In genomic region chr12:69720748-69721147, GRCh38 we compare ENCODE assay signal across 20 cellular contexts. TPM values are rescaled to one million over a fixed set of nuclear protein-coding genes. Genes with fewer than 3 reads are reported as not detected.
DNase-seq lines count a peak whose midpoint lies in the region; ATAC-seq, FAIRE-seq and TF ChIP-seq lines count a peak whose summit lies in the region.
"Had no signal": no experiment of that assay in that cellular context is flagged by ENCODE, and none has a peak within 500 bp of the region (broad histone marks: within the 10 kb centered on the region; RNA-seq: fewer than 3 reads in every experiment).

No MANE protein-coding gene starts in this region.

- POLR2A ChIA-PET in HepG2 (lab: Yijun Ruan, JAX), result no interaction called here

- H3K4me2 ChIP-seq in HepG2 (ENCODE audit: low read depth, low read length), result no peak overlapping the region
- H3K4me2 ChIP-seq: BLaER1 had no signal

- H3K27ac ChIP-seq in HepG2 (ENCODE audit: extremely low read length, insufficient read depth, low read length) (no peak overlapping the region), right lobe of liver (no peak overlapping the region), small intestine (ENCODE audit: low read depth in 1 of 2, low read length in 1 of 2) (no peak overlapping the region)
- H3K27ac ChIP-seq: BLaER1, HL-60 had no signal

- CTCF ChIA-PET in HepG2 (lab: Yijun Ruan, JAX; ENCODE audit: low intra/inter-chr PET ratio, low total read pairs), result no interaction called here

- TF ChIP-seq RAD21 in HepG2 (CRISPR knock-in tag; IDR thresholded peaks at IDR 0.05), result no peak

- H3K4me3 ChIP-seq in HepG2 (replicated peaks in 1 of 3; ENCODE audit: insufficient read depth in 1 of 3, low read depth in 2 of 3, low read length in 3 of 3) (no peak overlapping the region), right lobe of liver (no peak overlapping the region), small intestine (ENCODE audit: low read depth in 1 of 2, low read length in 2 of 2) (no peak overlapping the region)
- H3K4me3 ChIP-seq: BLaER1, GM12878 had no signal

- DNase-seq in HepG2 (ENCODE audit: low spot score), result no peak
- DNase-seq in right lobe of liver, result no peak
- no peak for DNase-seq in glutamatergic neuron
- peak in 1 of 2 donors; percentile 19 for DNase-seq in left colon
- DNase-seq in small intestine, result peak; percentile 72
- DNase-seq in HFFc6, result no peak
- no peak for DNase-seq in GM19239 (ENCODE audit: insufficient read length, low spot score)
- DNase-seq: 8988T; Calu3; CD8-positive, alpha-beta T cell; DND-41; EL; H9 had no signal

- no peaks in the 10 kb centered on the region for H3K27me3 ChIP-seq in HepG2 (ENCODE audit: control insufficient read depth in 1 of 2, insufficient read depth in 2 of 2, low read length in 2 of 2)
- H3K27me3 ChIP-seq in right lobe of liver, result no peaks in the 10 kb centered on the region
- no peaks in the 10 kb centered on the region for H3K27me3 ChIP-seq in small intestine (ENCODE audit: control insufficient read depth in 2 of 2, insufficient read depth in 2 of 2, low read length in 2 of 2)
- H3K27me3 ChIP-seq: BLaER1 had no signal

- H3K27ac Mint-ChIP-seq in glutamatergic neuron (ENCODE audit: unreplicated experiment), result peak overlapping the region; percentile 7
- no peak overlapping the region for H3K27ac Mint-ChIP-seq in HFFc6
- H3K27ac Mint-ChIP-seq: CD8-positive, alpha-beta T cell; H9; IgD-negative memory B cell had no signal

- H3K36me3 ChIP-seq in HepG2 (replicated peaks in 1 of 2; ENCODE audit: control insufficient read depth in 1 of 2, insufficient read depth in 2 of 2, low read length in 2 of 2), result no peaks in the 10 kb centered on the region
- H3K36me3 ChIP-seq in right lobe of liver, result no peaks in the 10 kb centered on the region
- no peaks in the 10 kb centered on the region for H3K36me3 ChIP-seq in small intestine (ENCODE audit: control insufficient read depth in 2 of 2, insufficient read depth in 2 of 2, low read length in 2 of 2)
- H3K36me3 ChIP-seq: BLaER1 had no signal

- H3K27me3 Mint-ChIP-seq in glutamatergic neuron (ENCODE audit: unreplicated experiment) (no peaks in the 10 kb centered on the region), HFFc6 (ENCODE audit: insufficient read depth) (peaks cover 20% of the 10 kb centered on the region)
- H3K27me3 Mint-ChIP-seq: IgD-negative memory B cell had no signal

- H2AFZ ChIP-seq in HepG2 (ENCODE audit: low read length), result no peak overlapping the region

- in situ Hi-C loops in HepG2 (cut with HindIII; ENCODE audit: extremely low pct_ligation_motif_present, low pct_unique_long_range_greater_than_20kb), result no loop called here

- TF ChIP-seq CTCF in HepG2 (CRISPR knock-in tag; IDR thresholded peaks at IDR 0.05), result no peak
- TF ChIP-seq CTCF in right lobe of liver (IDR thresholded peaks at IDR 0.05), result no peak
- no peak for TF ChIP-seq CTCF in glutamatergic neuron (IDR thresholded peaks at IDR 0.05; ENCODE audit: partially characterized antibody, unreplicated experiment)
- no peak for TF ChIP-seq CTCF in HFFc6 (IDR thresholded peaks at IDR 0.05)

- H3K4me1 ChIP-seq in HepG2 (ENCODE audit: insufficient read depth, low read length), result no peaks in the 10 kb centered on the region
- no peaks in the 10 kb centered on the region for H3K4me1 ChIP-seq in right lobe of liver
- H3K4me1 ChIP-seq in small intestine (ENCODE audit: control insufficient read depth in 2 of 2, insufficient read depth in 1 of 2, low read depth in 1 of 2, low read length in 1 of 2), result peaks cover 2 to 3% of the 10 kb centered on the region in 2 donors

- TF ChIP-seq EP300 in HepG2 (IDR thresholded peaks at IDR 0.05; ENCODE audit: low read depth in 2 of 2, low read length in 2 of 2) (no peak), HepG2 (CRISPR knock-in tag; IDR thresholded peaks at IDR 0.05; ENCODE audit: borderline replicate concordance) (no peak)

- no peak overlapping the region for H3K9ac ChIP-seq in HepG2 (ENCODE audit: insufficient read depth, low read depth, low read length)
- H3K9ac ChIP-seq: BLaER1 had no signal

- TF ChIP-seq POLR2A in HepG2 (IDR thresholded peaks at IDR 0.05; ENCODE audit: insufficient read depth in 1 of 2, low read depth in 2 of 2, low read length in 2 of 2) (no peak), right lobe of liver (IDR thresholded peaks at IDR 0.05) (no peak)

- no peak overlapping the region for H3K4me3 Mint-ChIP-seq in glutamatergic neuron (ENCODE audit: unreplicated experiment)
- H3K4me3 Mint-ChIP-seq in HFFc6, result no peak overlapping the region
- H3K4me3 Mint-ChIP-seq: CD8-positive, alpha-beta T cell; H9; IgD-negative memory B cell had no signal

- BruUV-seq in HepG2 (replicated peaks; lab: Mats Ljungman, UMichigan), result no TSS peak

- 22% methylated on average over 3 of the region's 3 CpGs for WGBS in HepG2 (ENCODE audit: low lambda C conversion rate)
- 57% methylated on average over 3 of the region's 3 CpGs for WGBS in right lobe of liver (ENCODE audit: insufficient coverage, low coverage, low lambda C conversion rate, missing lambda C conversion rate)
- 41 to 64% (median 52%) methylated on average over 3 of the region's 3 CpGs for WGBS in small intestine, 3 donors

- FAIRE-seq in HepG2 (lab: Jason Lieb, UNC), result no peak
- no peak for FAIRE-seq in small intestine (lab: Jason Lieb, UNC)
- FAIRE-seq in GM19239 (lab: Jason Lieb, UNC), result no peak
- FAIRE-seq: GM12878, H1 had no signal

- H4K20me1 ChIP-seq in HepG2 (ENCODE audit: insufficient read depth, low read length), result no peaks in the 10 kb centered on the region
- H4K20me1 ChIP-seq: BLaER1 had no signal

- intact Hi-C loops in HepG2 (cut with micrococcal nuclease; ENCODE audit: unreplicated experiment), result no loop called here
- intact Hi-C loops in right lobe of liver (cut with DNase I), result no loop called here
- intact Hi-C loops in left colon (cut with DNase I, micrococcal nuclease), result no loop called here

- H3K79me2 ChIP-seq in HepG2 (ENCODE audit: insufficient read depth, low read length), result no peaks in the 10 kb centered on the region

- H3K9me3 Mint-ChIP-seq in glutamatergic neuron (ENCODE audit: unreplicated experiment) (no peaks in the 10 kb centered on the region), HFFc6 (no peaks in the 10 kb centered on the region)
- H3K9me3 Mint-ChIP-seq: CD8-positive, alpha-beta T cell; H9; IgD-negative memory B cell had no signal

- peak; percentile 61; the same call in 2 of the 3 replicates for ATAC-seq in HepG2
- no peak for ATAC-seq in right lobe of liver
- peak; percentile 79 for ATAC-seq in left colon
- no peak for ATAC-seq in HG02973 (IDR thresholded peaks at IDR 0.05; ENCODE audit: unreplicated experiment)
- ATAC-seq: CD8-positive, alpha-beta T cell; GM12878 had no signal

- peaks cover 13% of the 10 kb centered on the region for H3K4me1 Mint-ChIP-seq in glutamatergic neuron (ENCODE audit: low read depth, unreplicated experiment)
- H3K4me1 Mint-ChIP-seq in HFFc6 (ENCODE audit: low read depth), result no peaks in the 10 kb centered on the region
- H3K4me1 Mint-ChIP-seq: IgD-negative memory B cell had no signal

- H3K36me3 Mint-ChIP-seq in glutamatergic neuron (ENCODE audit: unreplicated experiment) (no peaks in the 10 kb centered on the region), HFFc6 (ENCODE audit: low read depth) (no peaks in the 10 kb centered on the region)
- H3K36me3 Mint-ChIP-seq: CD8-positive, alpha-beta T cell had no signal

- H3K9me3 ChIP-seq in HepG2 (ENCODE audit: low read length) (no peaks in the 10 kb centered on the region), right lobe of liver (no peaks in the 10 kb centered on the region), small intestine (ENCODE audit: control insufficient read depth, low read depth) (no peaks in the 10 kb centered on the region)
- H3K9me3 ChIP-seq: BLaER1 had no signal

RNA-seq across cellular contexts. Expression of gene RAB3IP, which starts 17.9 kb away (rescaled TPM):
- total RNA-seq in HepG2 (2016; rRNA removed; fragmentation: Illumina TruSeq; extraction: Trizol), result 41.1 and 51.1 TPM in 2 replicates
- total RNA-seq in HepG2 (2016; cell fraction: cytosol; rRNA removed; fragmentation: Illumina TruSeq; extraction: Trizol; ENCODE audit: low read depth), result 67.4 and 73.6 TPM in 2 replicates
- 39.3 and 52.8 TPM in 2 replicates for total RNA-seq in HepG2 (2016; cell fraction: insoluble cytoplasmic fraction; rRNA removed; fragmentation: Illumina TruSeq; extraction: Trizol)
- total RNA-seq in HepG2 (2016; cell fraction: membrane; rRNA removed; fragmentation: Illumina TruSeq; extraction: Trizol), result 56.8 and 57.2 TPM in 2 replicates
- 43.3 and 51.3 TPM in 2 replicates for total RNA-seq in HepG2 (2016; cell fraction: nucleus; rRNA removed; fragmentation: Illumina TruSeq; extraction: Trizol)
- 24.9 and 33.6 TPM in 2 replicates for polyA plus RNA-seq in HepG2 (2011; rRNA removed)
- 8.7 and 11.4 TPM in 2 replicates for polyA plus RNA-seq in HepG2 (2011; cell fraction: cytosol; rRNA removed)
- 9.4 and 10.6 TPM in 2 replicates for polyA plus RNA-seq in HepG2 (2011; cell fraction: nucleus; rRNA removed)
- 16.7 and 17.5 TPM in 2 replicates for polyA plus RNA-seq in HepG2 (2012)
- polyA plus RNA-seq in HepG2 (2016; cell fraction: cytosol; fragmentation: Illumina TruSeq; extraction: Trizol; ENCODE audit: low read depth), result 27.3 and 39.0 TPM in 2 replicates
- 47.4 and 60.4 TPM in 2 replicates for polyA plus RNA-seq in HepG2 (2016; cell fraction: insoluble cytoplasmic fraction; fragmentation: Illumina TruSeq; extraction: Trizol; ENCODE audit: low read depth)
- polyA plus RNA-seq in HepG2 (2016; cell fraction: membrane; fragmentation: Illumina TruSeq; extraction: Trizol; ENCODE audit: low read depth), result 43.6 and 45.5 TPM in 2 replicates
- polyA plus RNA-seq in HepG2 (2016; cell fraction: nucleus; fragmentation: Illumina TruSeq; extraction: Trizol; ENCODE audit: insufficient read depth, low read depth), result 41.0 and 43.7 TPM in 2 replicates
- polyA minus RNA-seq in HepG2 (2011; rRNA and poly(A)+ RNA removed; ENCODE audit: low replicate concordance), result 23.4 and 53.0 TPM in 2 replicates
- polyA minus RNA-seq in HepG2 (2011; cell fraction: cytosol; rRNA and poly(A)+ RNA removed), result 7.6 and 15.3 TPM in 2 replicates
- polyA minus RNA-seq in HepG2 (2011; cell fraction: nucleus; rRNA and poly(A)+ RNA removed), result 36.6 and 52.2 TPM in 2 replicates
- total RNA-seq in right lobe of liver, result 10 to 100 TPM; 13.8 to 16.7 (median 14.5) TPM
- total RNA-seq in glutamatergic neuron (ENCODE audit: unreplicated experiment), result 18.2 TPM
- 10 to 100 TPM; 37.3 to 45.1 TPM for total RNA-seq in left colon
- polyA plus RNA-seq in small intestine, result 10 to 100 TPM; 26.5 to 60.2 (median 39.7) TPM
- total RNA-seq in HFFc6 (2021; fragmentation: NEBNext Ultra II Directional; extraction: Animal tissue kit (Norgen Biotek cat#: 25700)), result 1 to 10 TPM; 1.3 to 2.3 (median 1.4) TPM
- total RNA-seq: G401 had no signal

RNA-seq across cellular contexts. Expression of gene BEST3, which starts 21.6 kb away (rescaled TPM):
- total RNA-seq in HepG2 (2016; rRNA removed; fragmentation: Illumina TruSeq; extraction: Trizol), result not detected in 2 replicates
- not detected in 2 replicates for total RNA-seq in HepG2 (2016; cell fraction: cytosol; rRNA removed; fragmentation: Illumina TruSeq; extraction: Trizol; ENCODE audit: low read depth)
- not detected in 2 replicates for total RNA-seq in HepG2 (2016; cell fraction: insoluble cytoplasmic fraction; rRNA removed; fragmentation: Illumina TruSeq; extraction: Trizol)
- total RNA-seq in HepG2 (2016; cell fraction: membrane; rRNA removed; fragmentation: Illumina TruSeq; extraction: Trizol), result not detected in 2 replicates
- total RNA-seq in HepG2 (2016; cell fraction: nucleus; rRNA removed; fragmentation: Illumina TruSeq; extraction: Trizol), result not detected in 2 replicates
- not detected in 2 replicates for polyA plus RNA-seq in HepG2 (2011; rRNA removed)
- not detected in 2 replicates for polyA plus RNA-seq in HepG2 (2011; cell fraction: cytosol; rRNA removed)
- polyA plus RNA-seq in HepG2 (2011; cell fraction: nucleus; rRNA removed), result not detected in 2 replicates
- polyA plus RNA-seq in HepG2 (2012), result not detected in 2 replicates
- not detected in 2 replicates for polyA plus RNA-seq in HepG2 (2016; cell fraction: cytosol; fragmentation: Illumina TruSeq; extraction: Trizol; ENCODE audit: low read depth)
- polyA plus RNA-seq in HepG2 (2016; cell fraction: insoluble cytoplasmic fraction; fragmentation: Illumina TruSeq; extraction: Trizol; ENCODE audit: low read depth), result not detected in 2 replicates
- polyA plus RNA-seq in HepG2 (2016; cell fraction: membrane; fragmentation: Illumina TruSeq; extraction: Trizol; ENCODE audit: low read depth), result not detected in 2 replicates
- not detected in 2 replicates for polyA plus RNA-seq in HepG2 (2016; cell fraction: nucleus; fragmentation: Illumina TruSeq; extraction: Trizol; ENCODE audit: insufficient read depth, low read depth)
- 0.94 TPM in 1 of 2 replicates, not detected in the other for polyA minus RNA-seq in HepG2 (2011; rRNA and poly(A)+ RNA removed; ENCODE audit: low replicate concordance)
- polyA minus RNA-seq in HepG2 (2011; cell fraction: cytosol; rRNA and poly(A)+ RNA removed), result not detected in 2 replicates
- polyA minus RNA-seq in HepG2 (2011; cell fraction: nucleus; rRNA and poly(A)+ RNA removed), result 0.75 TPM in 1 of 2 replicates, not detected in the other
- not detected for total RNA-seq in right lobe of liver
- total RNA-seq in glutamatergic neuron (ENCODE audit: unreplicated experiment), result not detected
- not detected for total RNA-seq in left colon
- under 1 TPM in 1 of 3 donors, not detected in 2; 0.60 TPM for polyA plus RNA-seq in small intestine
- under 1 TPM in 2 of 6 experiments, not detected in 4; 0.10 to 0.15 TPM for total RNA-seq in HFFc6 (2021; fragmentation: NEBNext Ultra II Directional; extraction: Animal tissue kit (Norgen Biotek cat#: 25700))
- total RNA-seq: CD8-positive, alpha-beta T cell; GM12878 had no signal
- polyA plus RNA-seq: GM12878, H1, IgD-negative memory B cell had no signal

Comparison
In these comparisons a context has a peak if more than half of its experiments do, and no peak if none do; other contexts are left out.
1. ATAC-seq: peak in HepG2 (single experiment) and left colon (single experiment); none in right lobe of liver (0 of 4) and HG02973 (single experiment).